ENCODE assay signal across 18 cellular contexts in genomic region chr12:94261119-94261518, GRCh38.
A peak's percentile ranks its signal among the peaks of the same experiment; 100 is the strongest.
DNase-seq lines count a peak whose midpoint lies in the region; ATAC-seq, FAIRE-seq and TF ChIP-seq lines count a peak whose summit lies in the region.
"Had no signal": no experiment of that assay in that cellular context is flagged by ENCODE, and none has a peak within 500 bp of the region (broad histone marks: within the 10 kb centered on the region; RNA-seq: fewer than 3 reads in every experiment).

No MANE protein-coding gene starts in this region.

- peak; percentile 36 for FAIRE-seq in GM12892 (lab: Jason Lieb, UNC)

- peak overlapping the region; percentile 19; the same call in 1 of the 2 replicates for H3K4me3 ChIP-seq in iPS-20b (ENCODE audit: low read length)
- no peak overlapping the region for H3K4me3 ChIP-seq in gastrocnemius medialis
- no peak overlapping the region for H3K4me3 ChIP-seq in Peyer's patch
- H3K4me3 ChIP-seq: PC-9 had no signal

- H3K27ac ChIP-seq in iPS-20b (ENCODE audit: low read length) = peak overlapping the region; percentile 43
- peak overlapping the region; percentile 79 to 88 (median 80) for H3K27ac ChIP-seq in gastrocnemius medialis
- H3K27ac ChIP-seq in Peyer's patch = peak overlapping the region in 1 of 4 donors; percentile 84
- H3K27ac ChIP-seq: PC-9 had no signal

- POLR2A ChIA-PET in T-cell (lab: Charles Lee) = interaction anchor here in 1 of 2 donors (0.5 kb wide), 1 partner anchor 80 kb away, joined by 3 read pairs; no protein-coding TSS in a partner anchor

- H3K27me3 Mint-ChIP-seq in T-cell = no peaks in the 10 kb centered on the region
- H3K27me3 Mint-ChIP-seq: activated CD4-positive, alpha-beta memory T cell treated with anti-CD3 and anti-CD28 coated beads for 36 hours had no signal

- no peak overlapping the region for H3K4me3 Mint-ChIP-seq in T-cell
- H3K4me3 Mint-ChIP-seq: activated CD4-positive, alpha-beta memory T cell treated with anti-CD3 and anti-CD28 coated beads for 36 hours had no signal

- H3K9me3 Mint-ChIP-seq in T-cell = no peaks in the 10 kb centered on the region
- H3K9me3 Mint-ChIP-seq: activated CD4-positive, alpha-beta memory T cell treated with anti-CD3 and anti-CD28 coated beads for 36 hours; activated T-helper 2 cell treated with anti-CD3 and anti-CD28 coated beads, Interferon-gamma antibody, Interleukin-2, Interleukin-4, amounts not matched to agents 10 μg/mL and 5 μg/mL and 100 μg/mL, durations not matched to agents 14 hours and 24 hours and 36 hours had no signal

- no peaks in the 10 kb centered on the region for H3K9me3 ChIP-seq in iPS-20b (ENCODE audit: insufficient read depth, low read depth, low read length)
- no peaks in the 10 kb centered on the region for H3K9me3 ChIP-seq in gastrocnemius medialis
- no peaks in the 10 kb centered on the region for H3K9me3 ChIP-seq in Peyer's patch
- H3K9me3 ChIP-seq: adrenal gland, MG63, prostate gland had no signal

- in situ Hi-C loops in gastrocnemius medialis (cut with MboI; ENCODE audit: low sequenced_read_pairs in 4 of 4) = no loop called here

- H3K36me3 ChIP-seq in iPS-20b (ENCODE audit: insufficient read depth, low read depth, low read length) (no peaks in the 10 kb centered on the region), gastrocnemius medialis (no peaks in the 10 kb centered on the region), Peyer's patch (no peaks in the 10 kb centered on the region)
- H3K36me3 ChIP-seq: adrenal gland, MG63, prostate gland had no signal

- peak overlapping the region; percentile 73 to 100 for H3K27ac Mint-ChIP-seq in T-cell
- H3K27ac Mint-ChIP-seq: activated T-helper 2 cell treated with anti-CD3 and anti-CD28 coated beads, Interferon-gamma antibody, Interleukin-2, Interleukin-4, amounts not matched to agents 10 μg/mL and 5 μg/mL and 100 μg/mL, durations not matched to agents 14 hours and 24 hours and 36 hours had no signal

- peaks cover 29% of the 10 kb centered on the region for H3K36me3 Mint-ChIP-seq in T-cell

- peak overlapping the region; percentile 38; the same call in 1 of the 2 replicates for H3K9ac ChIP-seq in iPS-20b (ENCODE audit: low read depth, low read length)

- TF ChIP-seq CTCF in gastrocnemius medialis (IDR thresholded peaks at IDR 0.05 in 4 of 5, conservative IDR thresholded peaks at IDR 0.05 in 1 of 5) (no peak), Peyer's patch (IDR thresholded peaks at IDR 0.05) (no peak)

- DNase-seq in GM12892 (ENCODE audit: insufficient read length) = no peak
- no peak for DNase-seq in T-cell
- DNase-seq in gastrocnemius medialis = no peak
- DNase-seq in Peyer's patch = no peak
- DNase-seq: activated CD4-positive, alpha-beta memory T cell treated with anti-CD3 and anti-CD28 coated beads for 36 hours; DMS 273 treated with DMSO at 0.1 percent for 48 hours; left colon; MG63; NCI-H1694 treated with DMSO at 0.1 percent for 48 hours; NCI-H510A treated with DMSO at 0.1 percent for 48 hours; PC-9 had no signal

- H3K27me3 ChIP-seq in iPS-20b (ENCODE audit: insufficient read depth, low read length) = peaks cover 4% of the 10 kb centered on the region; the same call in 1 of the 2 replicates
- no peaks in the 10 kb centered on the region for H3K27me3 ChIP-seq in gastrocnemius medialis
- no peaks in the 10 kb centered on the region for H3K27me3 ChIP-seq in Peyer's patch
- H3K27me3 ChIP-seq: adrenal gland, MG63 had no signal

- CTCF ChIA-PET in T-cell (lab: Charles Lee) = no interaction called here

- TF ChIP-seq POLR2A in GM12892 (IDR thresholded peaks at IDR 0.05; ENCODE audit: low read depth, low read length) = no peak
- no peak for TF ChIP-seq POLR2A in gastrocnemius medialis (IDR thresholded peaks at IDR 0.05)
- TF ChIP-seq POLR2A in Peyer's patch (IDR thresholded peaks at IDR 0.05) = no peak

- intact Hi-C loops in gastrocnemius medialis (cut with DNase I; ENCODE audit: low total_unique reads) = loop anchor here (5.0 kb wide), 1 partner anchor 196 kb away; the partner anchor contains the start of gene CEP83

- H3K4me1 ChIP-seq in iPS-20b (ENCODE audit: insufficient read depth, low read length) (peaks cover 35% of the 10 kb centered on the region), gastrocnemius medialis (peaks cover 28 to 43% of the 10 kb centered on the region in 2 donors), Peyer's patch (peaks cover 0 to 7% (median 3%) of the 10 kb centered on the region in 4 donors)
- H3K4me1 ChIP-seq: prostate gland had no signal

- no peak for ATAC-seq in T-cell (replicated peaks in 1 of 4)
- ATAC-seq in gastrocnemius medialis = no peak
- ATAC-seq in GM21381 (IDR thresholded peaks at IDR 0.05; ENCODE audit: unreplicated experiment) = no peak
- no peak for ATAC-seq in HG03520 (IDR thresholded peaks at IDR 0.05; ENCODE audit: unreplicated experiment)
- ATAC-seq in GM21737 (IDR thresholded peaks at IDR 0.05; ENCODE audit: unreplicated experiment) = no peak
- ATAC-seq: left colon had no signal

- H3K4me1 Mint-ChIP-seq in T-cell = peaks cover 24 to 50% (median 28%) of the 10 kb centered on the region in 3 donors
